Comparison of ENCODE assay signal across 1 cellular context in the genomic region with DNA sequence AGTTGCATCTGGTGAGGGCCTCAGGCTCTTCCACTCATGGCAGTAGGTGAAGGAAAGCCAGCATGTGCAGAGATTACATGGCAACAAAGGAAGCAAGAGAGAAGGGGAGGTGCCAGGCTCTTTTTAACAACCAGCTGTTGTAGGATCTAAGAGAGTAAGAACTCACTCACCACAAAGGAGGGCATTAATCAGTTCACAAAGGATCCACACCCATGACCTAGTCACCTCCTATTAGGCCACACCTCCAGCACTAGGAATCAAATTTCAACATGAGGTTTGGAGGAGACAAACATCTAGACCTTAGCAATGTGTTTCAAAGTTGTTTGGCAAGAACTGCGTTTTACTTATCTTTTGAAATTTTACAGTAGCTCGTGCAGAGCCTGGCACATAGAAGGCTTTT.
TF ChIP-seq lines count a peak whose summit lies in the region.

No MANE protein-coding gene starts in this region.

TF ChIP-seq in H1, 55 proteins besides CTCF, POLR2A, EP300 and RAD21:
- TF ChIP-seq ATF3 (IDR thresholded peaks at IDR 0.05; ENCODE audit: insufficient read depth, low read depth, low read length) = no peak
- TF ChIP-seq TBP (IDR thresholded peaks at IDR 0.05; ENCODE audit: low read depth, low read length) = no peak
- TF ChIP-seq TAF7 (optimal IDR thresholded peaks at IDR 0.05; ENCODE audit: borderline replicate concordance, low read depth, low read length) = no peak
- TF ChIP-seq GTF2F1 (IDR thresholded peaks at IDR 0.05; ENCODE audit: borderline replicate concordance, low read depth, low read length) = no peak
- TF ChIP-seq CHD2 (IDR thresholded peaks at IDR 0.05; ENCODE audit: low read length) = no peak
- no peak for TF ChIP-seq ASH2L (IDR thresholded peaks at IDR 0.05; ENCODE audit: low read length)
- no peak for TF ChIP-seq EZH2 (IDR thresholded peaks at IDR 0.05; ENCODE audit: low read depth, low read length, severe bottlenecking)
- no peak for TF ChIP-seq RFX5 (IDR thresholded peaks at IDR 0.05; ENCODE audit: borderline replicate concordance, low read depth, low read length)
- TF ChIP-seq ZNF274 (IDR thresholded peaks at IDR 0.05; ENCODE audit: borderline replicate concordance, extremely low read depth, low read length) = no peak
- no peak for TF ChIP-seq BCL11A (IDR thresholded peaks at IDR 0.05; ENCODE audit: low read depth in 2 of 2, low read length in 2 of 2)
- no peak for TF ChIP-seq CREB1 (IDR thresholded peaks at IDR 0.05)
- TF ChIP-seq SUZ12 (IDR thresholded peaks at IDR 0.05; ENCODE audit: low read length) = no peak
- no peak for TF ChIP-seq CTBP2 (IDR thresholded peaks at IDR 0.05; ENCODE audit: borderline replicate concordance, insufficient read depth, insufficient read length, low read length)
- no peak for TF ChIP-seq JUND (IDR thresholded peaks at IDR 0.05; ENCODE audit: low read length)
- TF ChIP-seq CBX5 (IDR thresholded peaks at IDR 0.05; ENCODE audit: low read depth, low read length) = no peak
- TF ChIP-seq HDAC2 (IDR thresholded peaks at IDR 0.05; ENCODE audit: borderline replicate concordance in 1 of 2, low read depth in 2 of 2, low read length in 2 of 2) = no peak
- no peak for TF ChIP-seq CEBPB (IDR thresholded peaks at IDR 0.05; ENCODE audit: low read depth, low read length)
- no peak for TF ChIP-seq E2F6 (IDR thresholded peaks at IDR 0.05)
- TF ChIP-seq PHF8 (conservative IDR thresholded peaks at IDR 0.05; ENCODE audit: low read depth, low read length) = no peak
- TF ChIP-seq SIX5 (IDR thresholded peaks at IDR 0.05; ENCODE audit: low read depth, low read length) = no peak
TF ChIP-seq in H1: peak in this region for 0.
